In the genomic region with DNA sequence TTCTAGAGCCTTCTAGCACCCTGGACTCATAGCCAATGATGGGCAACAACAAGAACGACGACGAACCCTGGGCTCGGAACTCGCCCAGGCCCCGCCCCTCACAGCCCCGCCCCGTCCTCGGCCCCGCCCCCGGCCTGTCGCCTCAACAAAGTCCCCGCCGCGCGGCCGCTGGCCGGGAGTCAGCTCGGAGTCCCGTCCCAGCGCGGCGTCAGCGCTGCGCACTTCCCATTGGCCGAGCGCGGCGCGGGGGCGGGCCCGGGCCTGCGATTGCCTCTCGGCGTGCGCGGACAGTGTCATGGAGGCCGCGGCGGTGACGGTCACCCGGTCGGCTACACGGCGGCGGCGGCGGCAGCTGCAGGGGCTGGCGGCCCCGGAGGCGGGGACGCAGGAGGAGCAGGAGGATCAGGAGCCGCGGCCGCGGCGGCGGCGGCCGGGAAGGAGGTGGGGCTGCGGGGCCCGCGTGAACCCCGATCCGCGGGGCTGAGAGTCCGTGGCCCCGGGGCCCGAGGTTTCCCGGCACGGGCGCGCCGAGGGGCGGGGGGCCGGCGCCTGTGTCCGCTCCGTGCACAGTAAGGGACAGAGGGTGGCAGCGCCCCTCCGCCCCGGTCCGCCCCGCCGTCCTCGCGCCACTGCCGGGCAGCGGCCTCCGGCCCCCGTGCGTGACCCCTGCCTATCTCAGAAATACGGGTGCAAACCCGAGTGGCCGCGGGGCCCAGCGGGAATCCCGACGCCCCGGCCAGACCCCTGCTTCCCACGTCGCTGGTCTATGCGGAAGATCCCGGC, we compare ENCODE assay signal across 8 cellular contexts. TPM values are rescaled to one million over a fixed set of nuclear protein-coding genes. Genes with fewer than 3 reads are reported as not detected.
DNase-seq lines count a peak whose midpoint lies in the region; ATAC-seq, FAIRE-seq and TF ChIP-seq lines count a peak whose summit lies in the region.

A gene with protein sequence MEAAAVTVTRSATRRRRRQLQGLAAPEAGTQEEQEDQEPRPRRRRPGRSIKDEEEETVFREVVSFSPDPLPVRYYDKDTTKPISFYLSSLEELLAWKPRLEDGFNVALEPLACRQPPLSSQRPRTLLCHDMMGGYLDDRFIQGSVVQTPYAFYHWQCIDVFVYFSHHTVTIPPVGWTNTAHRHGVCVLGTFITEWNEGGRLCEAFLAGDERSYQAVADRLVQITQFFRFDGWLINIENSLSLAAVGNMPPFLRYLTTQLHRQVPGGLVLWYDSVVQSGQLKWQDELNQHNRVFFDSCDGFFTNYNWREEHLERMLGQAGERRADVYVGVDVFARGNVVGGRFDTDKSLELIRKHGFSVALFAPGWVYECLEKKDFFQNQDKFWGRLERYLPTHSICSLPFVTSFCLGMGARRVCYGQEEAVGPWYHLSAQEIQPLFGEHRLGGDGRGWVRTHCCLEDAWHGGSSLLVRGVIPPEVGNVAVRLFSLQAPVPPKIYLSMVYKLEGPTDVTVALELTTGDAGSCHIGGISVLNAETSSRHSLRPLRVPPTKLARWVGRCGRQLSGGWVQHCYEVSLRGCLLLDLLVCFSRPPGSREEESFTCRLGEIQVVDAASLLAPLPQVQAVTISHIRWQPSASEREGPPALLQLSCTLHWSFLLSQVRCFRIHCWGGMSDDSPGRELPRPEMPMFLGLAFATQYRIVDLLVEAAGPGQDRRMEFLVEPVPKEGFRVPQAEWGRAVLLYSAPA (plus strand): TSS at position 175 of the 783 bp plus-strand sequence. CDS start 121 bp downstream, at position 296.

- H3K27ac Mint-ChIP-seq in activated B cell treated with CpG ODN at 0.5 μM for 24 hours (peak within 1 kb of the TSS; percentile 69), immature natural killer cell (peak within 1 kb of the TSS; percentile 83 to 93 (median 87))

- H3K9me3 Mint-ChIP-seq in activated B cell treated with CpG ODN at 0.5 μM for 24 hours = no peaks in the 10 kb centered on the region
- H3K9me3 Mint-ChIP-seq in immature natural killer cell = no peaks in the 10 kb centered on the region

- WGBS in smooth muscle cell (ENCODE audit: low lambda C conversion rate) = 1% methylated on average over 46 of the region's 104 CpGs

- in situ Hi-C loops in ACHN (cut with HindIII; ENCODE audit: low pct_ligation_motif_present, low pct_unique_long_range_greater_than_20kb, low sequenced_read_pairs) = no loop called here

- peak; percentile 94 for ATAC-seq in GM18909 (IDR thresholded peaks at IDR 0.05; ENCODE audit: poor library complexity, unreplicated experiment)
- peak; percentile 86 for ATAC-seq in HG03159 (IDR thresholded peaks at IDR 0.05; ENCODE audit: unreplicated experiment)
- ATAC-seq in activated B cell treated with CpG ODN at 0.5 μM for 24 hours (ENCODE audit: low read depth) = peak; percentile 97

- H3K36me3 Mint-ChIP-seq in activated B cell treated with CpG ODN at 0.5 μM for 24 hours (ENCODE audit: low read depth) (peaks cover 19% of the 10 kb centered on the region), immature natural killer cell (peaks cover 0 to 2% (median 0%) of the 10 kb centered on the region in 3 donors)

- H3K79me2 ChIP-seq in smooth muscle cell (ENCODE audit: low read depth) = no peaks in the 10 kb centered on the region

- H3K9me3 ChIP-seq in smooth muscle cell (replicated peaks; ENCODE audit: low read depth) = no peaks in the 10 kb centered on the region

- peaks cover 3% of the 10 kb centered on the region for H3K36me3 ChIP-seq in bronchial epithelial cell (ENCODE audit: control insufficient read depth, insufficient read depth, low read length)
- H3K36me3 ChIP-seq in smooth muscle cell (ENCODE audit: low read depth) = no peaks in the 10 kb centered on the region

- H3K9ac ChIP-seq in smooth muscle cell (ENCODE audit: low read depth) = peak within 1 kb of the TSS; percentile 61

- DNase-seq in ACHN = peak; percentile 91
- DNase-seq in NCI-H2227 treated with DMSO at 0.1 percent for 48 hours (lab: John Stamatoyannopoulos, UW) = peak; percentile 91
- peak; percentile 90 for DNase-seq in activated B cell treated with CpG ODN at 0.5 μM for 24 hours
- DNase-seq in bronchial epithelial cell (ENCODE audit: low read depth) = peak; percentile 83
- DNase-seq in immature natural killer cell = peak; percentile 93
- DNase-seq in smooth muscle cell (lab: John Stamatoyannopoulos, UW; ENCODE audit: unreplicated experiment) = peak; percentile 93

- H3K4me2 ChIP-seq in smooth muscle cell = peak within 1 kb of the TSS; percentile 89

- H3K4me3 Mint-ChIP-seq in activated B cell treated with CpG ODN at 0.5 μM for 24 hours (peak within 1 kb of the TSS; percentile 85), immature natural killer cell (peak within 1 kb of the TSS; percentile 88 to 91 (median 89))

- no peaks in the 10 kb centered on the region for H3F3A ChIP-seq in smooth muscle cell (ENCODE audit: low read depth)

- TF ChIP-seq CTCF in activated B cell treated with CpG ODN at 0.5 μM for 24 hours (IDR thresholded peaks at IDR 0.05) = no peak
- TF ChIP-seq CTCF in bronchial epithelial cell (IDR thresholded peaks at IDR 0.05; ENCODE audit: insufficient read depth, low read length, severe bottlenecking) = no peak
- no peak for TF ChIP-seq CTCF in smooth muscle cell (IDR thresholded peaks at IDR 0.05; ENCODE audit: borderline replicate concordance, insufficient read depth, poor library complexity, severe bottlenecking)

- H3K27me3 ChIP-seq in bronchial epithelial cell (ENCODE audit: control insufficient read depth, insufficient read depth, low read length) = no peaks in the 10 kb centered on the region
- H3K27me3 ChIP-seq in smooth muscle cell (ENCODE audit: low read depth) = no peaks in the 10 kb centered on the region

- H3K4me1 Mint-ChIP-seq in activated B cell treated with CpG ODN at 0.5 μM for 24 hours (peaks cover 15% of the 10 kb centered on the region), immature natural killer cell (peaks cover 12 to 18% of the 10 kb centered on the region in 2 donors)

- peak within 1 kb of the TSS; percentile 48 for H2AFZ ChIP-seq in smooth muscle cell (ENCODE audit: low read depth)

- peaks cover 4% of the 10 kb centered on the region for H3K27me3 Mint-ChIP-seq in activated B cell treated with CpG ODN at 0.5 μM for 24 hours
- H3K27me3 Mint-ChIP-seq in immature natural killer cell (ENCODE audit: low read depth in 3 of 3) = peaks cover 3 to 6% (median 5%) of the 10 kb centered on the region in 3 donors

- CTCF ChIA-PET in activated B cell treated with CpG ODN at 0.5 μM for 24 hours (lab: Charles Lee) = interaction anchor here (0.9 to 1.1 kb wide), 3 partner anchors 29 to 317 kb away, joined by 3 to 7 read pairs (median 3); no protein-coding TSS in a partner anchor

- H3K4me3 ChIP-seq in bronchial epithelial cell (ENCODE audit: low read depth, low read length) (peak within 1 kb of the TSS; percentile 68), smooth muscle cell (peak within 1 kb of the TSS; percentile 65)

- peaks cover 6% of the 10 kb centered on the region for H3K4me1 ChIP-seq in smooth muscle cell (ENCODE audit: low read depth)

- H3K27ac ChIP-seq in smooth muscle cell (ENCODE audit: low read depth) = peak within 1 kb of the TSS; percentile 10

- intact Hi-C loops in activated B cell treated with CpG ODN at 0.5 μM for 24 hours (cut with micrococcal nuclease) = loop anchor here (1.0 kb wide), 1 partner anchor 64 kb away; no protein-coding TSS in a partner anchor

- POLR2A ChIA-PET in activated B cell treated with CpG ODN at 0.5 μM for 24 hours (lab: Charles Lee) = interaction anchor here (0.7 to 0.9 kb wide), 3 partner anchors 65 to 514 kb away, joined by 3 to 4 read pairs (median 4); a partner anchor contains a TSS

- no peaks in the 10 kb centered on the region for H4K20me1 ChIP-seq in smooth muscle cell (ENCODE audit: low read depth)

- FAIRE-seq in bronchial epithelial cell (lab: Jason Lieb, UNC) = no peak

RNA-seq across cellular contexts. Expression of the gene that starts here (rescaled TPM):
- 55.0 and 60.1 TPM in 2 replicates for total RNA-seq in activated B cell treated with CpG ODN at 0.5 μM for 24 hours
- 8.1 and 10.5 TPM in 2 replicates for total RNA-seq in bronchial epithelial cell
- polyA plus RNA-seq in immature natural killer cell = 1 to 10 TPM; 1.9 to 6.6 (median 1.9) TPM
- total RNA-seq in smooth muscle cell = 3.8 and 7.8 TPM in 2 replicates
- 9.6 and 11.2 TPM in 2 replicates for polyA plus RNA-seq in smooth muscle cell

Comparison
In these comparisons a context has a peak if more than half of its experiments do, and no peak if none do; other contexts are left out.
1. Peak in every context shown above with its lines: DNase-seq, ATAC-seq, H3K4me3 ChIP-seq and H3K27ac ChIP-seq.